In genomic region chr22:18110194-18110943, GRCh38 we compare ENCODE assay signal across 9 cellular contexts.
A peak's percentile ranks its signal among the peaks of the same experiment; 100 is the strongest.
DNase-seq lines count a peak whose midpoint lies in the region; ATAC-seq and TF ChIP-seq lines count a peak whose summit lies in the region.
"Had no signal": no experiment of that assay in that cellular context is flagged by ENCODE, and none has a peak within 500 bp of the region (broad histone marks: within the 10 kb centered on the region; RNA-seq: fewer than 3 reads in every experiment).

Gene TUBA8, plus strand, starts transcription at chr22:18110809. Its CDS starts 57 bp downstream, at chr22:18110866.

- in situ Hi-C loops in brain microvascular endothelial cell (cut with HindIII; ENCODE audit: low pct_ligation_motif_present, low sequenced_read_pairs) = no loop called here

- no peak for TF ChIP-seq CTCF in brain microvascular endothelial cell (IDR thresholded peaks at IDR 0.05; ENCODE audit: low read depth, low read length, missing control alignments)

- no peaks in the 10 kb centered on the region for H3K36me3 ChIP-seq in brain microvascular endothelial cell (replicated peaks)

- DNase-seq in DMS53 (lab: John Stamatoyannopoulos, UW) (peak; percentile 77), RPMI8226 (peak; percentile 6), brain microvascular endothelial cell (peak; percentile 14), iPS-NIHi11 (ENCODE audit: low spot score) (peak; percentile 83)

- H3K4me3 ChIP-seq in brain microvascular endothelial cell (ENCODE audit: low read depth, low read length) = peak within 1 kb of the TSS; percentile 34
- peak within 1 kb of the TSS; percentile 22 to 49 (median 31) for H3K4me3 ChIP-seq in skin epidermis

- ATAC-seq in HG02885 (IDR thresholded peaks at IDR 0.05; ENCODE audit: poor library complexity, unreplicated experiment) (peak; percentile 55), HG02798 (IDR thresholded peaks at IDR 0.05; ENCODE audit: poor library complexity, unreplicated experiment) (no peak), HG03159 (IDR thresholded peaks at IDR 0.05; ENCODE audit: unreplicated experiment) (no peak)

- H3K27ac ChIP-seq in brain microvascular endothelial cell (no peak within 1 kb of the TSS), skin epidermis (peak within 1 kb of the TSS in 3 of 21 experiments; percentile 10 to 57 (median 44))
- H3K27ac ChIP-seq: KMS-11 had no signal

- peaks cover 10% of the 10 kb centered on the region for H3K27me3 ChIP-seq in brain microvascular endothelial cell (replicated peaks)

Comparison
In these comparisons a context has a peak if more than half of its experiments do, and no peak if none do; other contexts are left out.
1. DNase-seq: peak in every context shown above with its lines; median percentile 83 in iPS-NIHi11; 77 in DMS53; 14 in brain microvascular endothelial cell; 6 in RPMI8226.